Comparison of ENCODE assay signal across 10 cellular contexts in genomic region chr16:75105306-75106061, GRCh38. TPM values are rescaled to one million over a fixed set of nuclear protein-coding genes. Genes with fewer than 3 reads are reported as not detected.
DNase-seq lines count a peak whose midpoint lies in the region; ATAC-seq and TF ChIP-seq lines count a peak whose summit lies in the region.
"Had no signal": no experiment of that assay in that cellular context is flagged by ENCODE, and none has a peak within 500 bp of the region (broad histone marks: within the 10 kb centered on the region; RNA-seq: fewer than 3 reads in every experiment).

No MANE protein-coding gene starts in this region.

- H3K9me3 ChIP-seq in DND-41 (ENCODE audit: insufficient read depth, low read length, severe bottlenecking), result no peaks in the 10 kb centered on the region

- intact Hi-C loops in posterior cingulate gyrus (cut with DNase I), result no loop called here

- no peak for TF ChIP-seq CTCF in DND-41 (IDR thresholded peaks at IDR 0.05; ENCODE audit: borderline replicate concordance, extremely low read depth, low read length, poor library complexity, severe bottlenecking)

- no peak overlapping the region for H3K4me3 ChIP-seq in DND-41 (ENCODE audit: low read depth in 1 of 2, low read length in 2 of 2)

- no peaks in the 10 kb centered on the region for H3K27me3 Mint-ChIP-seq in activated T-cell treated with anti-CD3 and anti-CD28 coated beads, Interleukin-2, amount 50 U/mL, for 24 hours

- peaks cover 93% of the 10 kb centered on the region for H3K4me1 ChIP-seq in DND-41 (ENCODE audit: insufficient read depth, low read length)

- H3K9ac ChIP-seq in DND-41 (ENCODE audit: low read depth, low read length), result peak overlapping the region; percentile 96

- no peak for ATAC-seq in DND-41 (ENCODE audit: insufficient read depth, low read depth)
- ATAC-seq: activated naive CD4-positive, alpha-beta T cell treated with anti-CD3 and anti-CD28 coated beads, Interleukin-2, amount 50 U/mL, for 72 hours had no signal

- no peak overlapping the region for H3K27ac Mint-ChIP-seq in activated T-cell treated with anti-CD3 and anti-CD28 coated beads, Interleukin-2, amount 50 U/mL, for 24 hours

- H3K9me3 Mint-ChIP-seq in activated T-cell treated with anti-CD3 and anti-CD28 coated beads, Interleukin-2, amount 50 U/mL, for 24 hours, result peaks cover 5% of the 10 kb centered on the region
- H3K9me3 Mint-ChIP-seq: activated naive CD4-positive, alpha-beta T cell treated with anti-CD3 and anti-CD28 coated beads, Interleukin-2, amount 50 U/mL, for 72 hours had no signal

- H3K36me3 Mint-ChIP-seq in activated T-cell treated with anti-CD3 and anti-CD28 coated beads, Interleukin-2, amount 50 U/mL, for 24 hours (ENCODE audit: low read depth), result peaks cover 38% of the 10 kb centered on the region

- H3K4me3 Mint-ChIP-seq in activated T-cell treated with anti-CD3 and anti-CD28 coated beads, Interleukin-2, amount 50 U/mL, for 24 hours, result no peak overlapping the region

- H3K4me1 Mint-ChIP-seq in activated T-cell treated with anti-CD3 and anti-CD28 coated beads, Interleukin-2, amount 50 U/mL, for 24 hours (ENCODE audit: low read depth), result peaks cover 67% of the 10 kb centered on the region

- peaks cover 92% of the 10 kb centered on the region for H3K79me2 ChIP-seq in DND-41 (ENCODE audit: insufficient read depth, low read length)

- H3K4me2 ChIP-seq in DND-41 (ENCODE audit: insufficient read depth, low read length), result peak overlapping the region; percentile 81; the same call in 1 of the 2 replicates

- peak overlapping the region; percentile 100 for H3K27ac ChIP-seq in DND-41 (ENCODE audit: low read length)

- H2AFZ ChIP-seq in DND-41 (ENCODE audit: low read depth, low read length), result no peak overlapping the region

- DNase-seq in DND-41 (peak; percentile 60), SK-N-DZ (ENCODE audit: low spot score) (peak; percentile 84), globus pallidus (ENCODE audit: low spot score) (peak; percentile 84), posterior cingulate gyrus (peak in 6 of 10 donors; percentile 53 to 93 (median 60)), SW 1271 (lab: John Stamatoyannopoulos, UW) (no peak), DMS 273 treated with DMSO at 0.1 percent for 48 hours (lab: John Stamatoyannopoulos, UW) (no peak), T-helper 9 cell (no peak)
- no peak for DNase-seq in activated T-cell treated with anti-CD3 and anti-CD28 coated beads, Interleukin-2, amount 50 U/mL, for 24 hours
- DNase-seq: NCI-H526 had no signal

- peaks cover 70% of the 10 kb centered on the region for H3K36me3 ChIP-seq in DND-41 (ENCODE audit: insufficient read depth, low read length)

- no peaks in the 10 kb centered on the region for H4K20me1 ChIP-seq in DND-41 (ENCODE audit: insufficient read depth, low read length)

- no peaks in the 10 kb centered on the region for H3K27me3 ChIP-seq in DND-41 (ENCODE audit: insufficient read depth, low read length, poor library complexity)

RNA-seq across cellular contexts. Expression of gene LDHD, which starts 11.1 kb away (rescaled TPM):
- 0.29 and 0.31 TPM in 2 replicates for polyA plus RNA-seq in SK-N-DZ (2014; cell fraction: cytosol; rRNA removed)
- 2.2 and 3.5 TPM in 2 replicates for polyA plus RNA-seq in SK-N-DZ (2014; cell fraction: nucleus; rRNA removed)

RNA-seq across cellular contexts. Expression of gene ZFP1, which starts 42.8 kb away (rescaled TPM):
- polyA plus RNA-seq in SK-N-DZ (2014; cell fraction: cytosol; rRNA removed), result 18.0 and 18.2 TPM in 2 replicates
- polyA plus RNA-seq in SK-N-DZ (2014; cell fraction: nucleus; rRNA removed), result 11.1 and 12.0 TPM in 2 replicates

Comparison
In these comparisons a context has a peak if more than half of its experiments do, and no peak if none do; other contexts are left out.
1. DNase-seq: peak in DND-41 (single experiment), SK-N-DZ (single experiment), globus pallidus (single experiment) and posterior cingulate gyrus (6 of 10); none in SW 1271 (0 of 2), DMS 273 treated with DMSO at 0.1 percent for 48 hours (single experiment), T-helper 9 cell (single experiment) and activated T-cell treated with anti-CD3 and anti-CD28 coated beads, Interleukin-2, amount 50 U/mL, for 24 hours (single experiment).